In genomic region chr6:46848684-46849360, GRCh38 we compare ENCODE assay signal across 1 cellular context.
TF ChIP-seq lines count a peak whose summit lies in the region.

No MANE protein-coding gene starts in this region.

TF ChIP-seq in H1, 55 proteins besides CTCF, POLR2A, EP300 and RAD21 (continued from another document):
- no peak for TF ChIP-seq ATF2 (IDR thresholded peaks at IDR 0.05; ENCODE audit: low read length)
- 0 out of 2 replicates have a peak, but pooled peaks have one; percentile 34 for TF ChIP-seq TCF12 (IDR thresholded peaks at IDR 0.05; ENCODE audit: low read depth, low read length)
- no peak for TF ChIP-seq POU5F1 (IDR thresholded peaks at IDR 0.05; ENCODE audit: low read depth, low read length)
- TF ChIP-seq SRF (IDR thresholded peaks at IDR 0.05; ENCODE audit: low read depth, low read length), result no peak
- TF ChIP-seq GABPA (IDR thresholded peaks at IDR 0.05; ENCODE audit: borderline replicate concordance, insufficient read depth, low read length), result no peak
- TF ChIP-seq ATF3 (IDR thresholded peaks at IDR 0.05; ENCODE audit: insufficient read depth, low read depth, low read length), result no peak
- no peak for TF ChIP-seq KDM4A (IDR thresholded peaks at IDR 0.05; ENCODE audit: low read depth, low read length, severe bottlenecking)
- no peak for TF ChIP-seq EZH2 (IDR thresholded peaks at IDR 0.05; ENCODE audit: low read depth, low read length, severe bottlenecking)
- peak; percentile 23 for TF ChIP-seq ASH2L (IDR thresholded peaks at IDR 0.05; ENCODE audit: low read length)
- no peak for TF ChIP-seq SP4 (IDR thresholded peaks at IDR 0.05; ENCODE audit: low read length)
- peak; percentile 57 to 89; a peak in 2 of 4 replicates for TF ChIP-seq SIN3A (conservative IDR thresholded peaks at IDR 0.05 in 1 of 2, IDR thresholded peaks at IDR 0.05 in 1 of 2; ENCODE audit: low read depth in 1 of 2, low read length in 2 of 2)
- TF ChIP-seq CREB1 (IDR thresholded peaks at IDR 0.05), result peak; percentile 45; the same call in 1 of the 2 replicates
- no peak for TF ChIP-seq POLR2AphosphoS5 (IDR thresholded peaks at IDR 0.05; ENCODE audit: low read depth, low read length)
- no peak for TF ChIP-seq TAF1 (IDR thresholded peaks at IDR 0.05; ENCODE audit: low read depth, low read length)
- peak; percentile 52; the same call in 1 of the 2 replicates for TF ChIP-seq YY1 (IDR thresholded peaks at IDR 0.05; ENCODE audit: low read depth, low read length)
- no peak for TF ChIP-seq SIX5 (IDR thresholded peaks at IDR 0.05; ENCODE audit: low read depth, low read length)
- TF ChIP-seq MAFK (IDR thresholded peaks at IDR 0.05; ENCODE audit: low read depth, low read length), result no peak
- TF ChIP-seq CBX5 (IDR thresholded peaks at IDR 0.05; ENCODE audit: low read depth, low read length), result no peak
- TF ChIP-seq CHD7 (IDR thresholded peaks at IDR 0.05; ENCODE audit: insufficient replicate concordance, low read length), result no peak
- TF ChIP-seq EGR1 (IDR thresholded peaks at IDR 0.05; ENCODE audit: borderline replicate concordance, low read depth, low read length), result no peak
- TF ChIP-seq CBX8 (IDR thresholded peaks at IDR 0.05; ENCODE audit: borderline replicate concordance, low read depth, low read length), result no peak
- TF ChIP-seq NRF1 (IDR thresholded peaks at IDR 0.05; ENCODE audit: low read depth, low read length), result no peak
TF ChIP-seq in H1: peak in this region for 8.
